ENCODE assay signal across 10 cellular contexts in genomic region chr15:75649045-75649761, GRCh38. TPM values are rescaled to one million over a fixed set of nuclear protein-coding genes. Genes with fewer than 3 reads are reported as not detected.
DNase-seq lines count a peak whose midpoint lies in the region; ATAC-seq and TF ChIP-seq lines count a peak whose summit lies in the region.
"Had no signal": no experiment of that assay in that cellular context is flagged by ENCODE, and none has a peak within 500 bp of the region (broad histone marks: within the 10 kb centered on the region; RNA-seq: fewer than 3 reads in every experiment).

No MANE protein-coding gene starts in this region.

- peaks cover 26% of the 10 kb centered on the region for H3K27me3 Mint-ChIP-seq in endothelial cell (ENCODE audit: unreplicated experiment)
- no peaks in the 10 kb centered on the region for H3K27me3 Mint-ChIP-seq in natural killer cell treated with Interleukin-12 subunit alpha and Interleukin-12 subunit beta and Interleukin-15 and Interleukin-18, amount 100 ng/mL, for 72 hours

- H3K27ac ChIP-seq in Panc1 (ENCODE audit: low read length) = peak overlapping the region; percentile 81

- BruUV-seq in Panc1 (replicated peaks; lab: Mats Ljungman, UMichigan) = no TSS peak

- peaks cover 54% of the 10 kb centered on the region for H3K4me1 Mint-ChIP-seq in endothelial cell (ENCODE audit: unreplicated experiment)
- peaks cover 22 to 34% of the 10 kb centered on the region in 2 donors for H3K4me1 Mint-ChIP-seq in natural killer cell treated with Interleukin-12 subunit alpha and Interleukin-12 subunit beta and Interleukin-15 and Interleukin-18, amount 100 ng/mL, for 72 hours (ENCODE audit: low read depth in 2 of 2)

- intact Hi-C loops in Panc1 (cut with micrococcal nuclease; ENCODE audit: unreplicated experiment) = no loop called here

- H3K27me3 ChIP-seq in Panc1 (ENCODE audit: control insufficient read depth, insufficient read depth, low read length) = no peaks in the 10 kb centered on the region

- CTCF ChIA-PET in Panc1 (lab: Charles Lee) = interaction anchor here (0.5 to 0.6 kb wide), 2 partner anchors 8 to 80 kb away, joined by 3 to 6 read pairs; no protein-coding TSS in a partner anchor

- DNase-seq in AG10803 (ENCODE audit: low read depth) (no peak), Panc1 (ENCODE audit: low read depth, low spot score) (no peak), endothelial cell (ENCODE audit: low spot score) (no peak), NCI-H2081 treated with DMSO at 0.1 percent for 48 hours (lab: John Stamatoyannopoulos, UW) (no peak), NCI-H1694 (lab: John Stamatoyannopoulos, UW) (no peak), OCI-M1 (lab: John Stamatoyannopoulos, UW) (no peak)
- no peak for DNase-seq in natural killer cell treated with Interleukin-12 subunit alpha and Interleukin-12 subunit beta and Interleukin-15 and Interleukin-18, amount 100 ng/mL, for 72 hours (ENCODE audit: low spot score)
- no peak for DNase-seq in effector CD8-positive, alpha-beta T cell (lab: John Stamatoyannopoulos, UW)
- DNase-seq: GOT3; stimulated activated naive CD4-positive, alpha-beta T cell had no signal

- no peak for ATAC-seq in Panc1
- no peak for ATAC-seq in natural killer cell treated with Interleukin-12 subunit alpha and Interleukin-12 subunit beta and Interleukin-15 and Interleukin-18, amount 100 ng/mL, for 72 hours

- H3K36me3 Mint-ChIP-seq in endothelial cell (ENCODE audit: low read depth, unreplicated experiment) = peaks cover 17% of the 10 kb centered on the region
- no peaks in the 10 kb centered on the region for H3K36me3 Mint-ChIP-seq in natural killer cell treated with Interleukin-12 subunit alpha and Interleukin-12 subunit beta and Interleukin-15 and Interleukin-18, amount 100 ng/mL, for 72 hours

- H3K4me3 ChIP-seq in AG10803 (ENCODE audit: low read length) (peak overlapping the region; percentile 90), Panc1 (ENCODE audit: low read depth in 2 of 2, low read length in 2 of 2) (peak overlapping the region; percentile 76 to 80)

- H3K36me3 ChIP-seq in Panc1 (ENCODE audit: control insufficient read depth, insufficient read depth, low read length) = no peaks in the 10 kb centered on the region

- peaks cover 31% of the 10 kb centered on the region for H3K4me1 ChIP-seq in Panc1 (ENCODE audit: control insufficient read depth, insufficient read depth, low read length)

- H3K27ac Mint-ChIP-seq in endothelial cell (ENCODE audit: unreplicated experiment) = peak overlapping the region; percentile 26
- H3K27ac Mint-ChIP-seq in natural killer cell treated with Interleukin-12 subunit alpha and Interleukin-12 subunit beta and Interleukin-15 and Interleukin-18, amount 100 ng/mL, for 72 hours = peak overlapping the region in 1 of 2 donors; percentile 43

- H3K9me3 ChIP-seq in Panc1 (ENCODE audit: control insufficient read depth, insufficient read depth, low read depth, low read length) = no peaks in the 10 kb centered on the region

- H3K4me3 Mint-ChIP-seq in endothelial cell (ENCODE audit: unreplicated experiment) = peak overlapping the region; percentile 95
- H3K4me3 Mint-ChIP-seq in natural killer cell treated with Interleukin-12 subunit alpha and Interleukin-12 subunit beta and Interleukin-15 and Interleukin-18, amount 100 ng/mL, for 72 hours = peak overlapping the region; percentile 19

- TF ChIP-seq CTCF in AG10803 (conservative IDR thresholded peaks at IDR 0.05; ENCODE audit: low read length) (no peak), Panc1 (IDR thresholded peaks at IDR 0.05) (no peak), endothelial cell (IDR thresholded peaks at IDR 0.05; ENCODE audit: unreplicated experiment) (no peak)

- H3K9me3 Mint-ChIP-seq in endothelial cell (ENCODE audit: unreplicated experiment) = no peaks in the 10 kb centered on the region
- no peaks in the 10 kb centered on the region for H3K9me3 Mint-ChIP-seq in natural killer cell treated with Interleukin-12 subunit alpha and Interleukin-12 subunit beta and Interleukin-15 and Interleukin-18, amount 100 ng/mL, for 72 hours

- in situ Hi-C loops in Panc1 (cut with HindIII; ENCODE audit: low pct_unique_long_range_greater_than_20kb, low sequenced_read_pairs) = no loop called here

- POLR2A ChIA-PET in Panc1 (lab: Charles Lee) = no interaction called here

RNA-seq across cellular contexts. Expression of gene SNX33, which starts 1.5 kb away (rescaled TPM):
- total RNA-seq in Panc1 (2021; ENCODE audit: unreplicated experiment) = 17.0 TPM
- 19.5 TPM for polyA plus RNA-seq in Panc1 (2012; ENCODE audit: insufficient read length)
- total RNA-seq in endothelial cell (ENCODE audit: unreplicated experiment) = 17.3 TPM
- 1 to 10 TPM; 2.6 to 3.3 TPM for total RNA-seq in natural killer cell treated with Interleukin-12 subunit alpha and Interleukin-12 subunit beta and Interleukin-15 and Interleukin-18, amount 100 ng/mL, for 72 hours

RNA-seq across cellular contexts. Expression of gene IMP3, which starts 9.2 kb away (rescaled TPM):
- total RNA-seq in Panc1 (2021; ENCODE audit: unreplicated experiment) = 56.0 TPM
- 58.5 TPM for polyA plus RNA-seq in Panc1 (2012; ENCODE audit: insufficient read length)
- 33.5 TPM for total RNA-seq in endothelial cell (ENCODE audit: unreplicated experiment)
- 100 to 1,000 TPM in 1 of 2 donors, 10 to 100 TPM in 1; 76.2 to 111 TPM for total RNA-seq in natural killer cell treated with Interleukin-12 subunit alpha and Interleukin-12 subunit beta and Interleukin-15 and Interleukin-18, amount 100 ng/mL, for 72 hours

RNA-seq across cellular contexts. Expression of gene SNUPN, which starts 23.7 kb away (rescaled TPM):
- total RNA-seq in Panc1 (2021; ENCODE audit: unreplicated experiment) (52.1 TPM), endothelial cell (ENCODE audit: unreplicated experiment) (16.5 TPM)
- 31.4 TPM for polyA plus RNA-seq in Panc1 (2012; ENCODE audit: insufficient read length)
- total RNA-seq in natural killer cell treated with Interleukin-12 subunit alpha and Interleukin-12 subunit beta and Interleukin-15 and Interleukin-18, amount 100 ng/mL, for 72 hours = 10 to 100 TPM; 15.5 to 26.7 TPM
